Comparison of ENCODE assay signal across 13 cellular contexts in genomic region chr16:83187404-83187803, GRCh38.
DNase-seq lines count a peak whose midpoint lies in the region; ATAC-seq and TF ChIP-seq lines count a peak whose summit lies in the region.
"Had no signal": no experiment of that assay in that cellular context is flagged by ENCODE, and none has a peak within 500 bp of the region (broad histone marks: within the 10 kb centered on the region; RNA-seq: fewer than 3 reads in every experiment).

No MANE protein-coding gene starts in this region.

- ATAC-seq in SK-N-SH treated with all-trans-retinoic acid at 6 μM for 48 hours (peak; percentile 91), GM18517 (IDR thresholded peaks at IDR 0.05; ENCODE audit: unreplicated experiment) (no peak), mucosa of descending colon (no peak)
- ATAC-seq: left cardiac atrium had no signal

- H3K36me3 Mint-ChIP-seq in nephron progenitor cell (ENCODE audit: low read depth) = no peaks in the 10 kb centered on the region
- no peaks in the 10 kb centered on the region for H3K36me3 Mint-ChIP-seq in Calu3 (ENCODE audit: insufficient read depth, unreplicated experiment)

- H3K9me3 Mint-ChIP-seq in nephron progenitor cell (no peaks in the 10 kb centered on the region), Calu3 (ENCODE audit: low read depth, unreplicated experiment) (peaks cover 12% of the 10 kb centered on the region)

- no peak overlapping the region for H3K4me3 Mint-ChIP-seq in nephron progenitor cell
- H3K4me3 Mint-ChIP-seq in Calu3 (ENCODE audit: low read depth, unreplicated experiment) = no peak overlapping the region

- H3K27me3 Mint-ChIP-seq in nephron progenitor cell (ENCODE audit: low read depth, poor library complexity) = peaks cover 7% of the 10 kb centered on the region
- no peaks in the 10 kb centered on the region for H3K27me3 Mint-ChIP-seq in Calu3 (ENCODE audit: unreplicated experiment)

- H3K4me1 Mint-ChIP-seq in nephron progenitor cell = no peaks in the 10 kb centered on the region
- H3K4me1 Mint-ChIP-seq in Calu3 (ENCODE audit: low read depth, unreplicated experiment) = no peaks in the 10 kb centered on the region

- H3K9me3 ChIP-seq in mucosa of descending colon = no peaks in the 10 kb centered on the region
- H3K9me3 ChIP-seq: Caco-2 had no signal

- BruUV-seq in Calu3 (replicated peaks; lab: Mats Ljungman, UMichigan) = no TSS peak

- CTCF ChIA-PET in Calu3 (lab: Charles Lee) = no interaction called here

- intact Hi-C loops in mucosa of descending colon (cut with DNase I, micrococcal nuclease) = no loop called here
- intact Hi-C loops in Calu3 (cut with micrococcal nuclease; ENCODE audit: unreplicated experiment) = no loop called here

- in situ Hi-C loops in ACHN (cut with HindIII; ENCODE audit: low pct_ligation_motif_present, low pct_unique_long_range_greater_than_20kb, low sequenced_read_pairs) = no loop called here

- H3K36me3 ChIP-seq in mucosa of descending colon (ENCODE audit: low read depth) = no peaks in the 10 kb centered on the region

- H3K27ac Mint-ChIP-seq in nephron progenitor cell (no peak overlapping the region), Calu3 (ENCODE audit: unreplicated experiment) (no peak overlapping the region)

- no peaks in the 10 kb centered on the region for H3K4me1 ChIP-seq in mucosa of descending colon (ENCODE audit: low read depth)
- H3K4me1 ChIP-seq: Caco-2 had no signal

- TF ChIP-seq CTCF in foreskin fibroblast (IDR thresholded peaks at IDR 0.05; ENCODE audit: low read depth, low read length) = no peak
- TF ChIP-seq CTCF in mucosa of descending colon (IDR thresholded peaks at IDR 0.05) = no peak
- no peak for TF ChIP-seq CTCF in nephron progenitor cell (IDR thresholded peaks at IDR 0.05)
- no peak for TF ChIP-seq CTCF in Calu3 (IDR thresholded peaks at IDR 0.05; ENCODE audit: unreplicated experiment)

- DNase-seq in ACHN = peak; percentile 62
- peak; percentile 37 for DNase-seq in GM04504 (ENCODE audit: low read depth)
- DNase-seq in foreskin fibroblast = peak; percentile 49 to 65
- no peak for DNase-seq in mucosa of descending colon
- DNase-seq in nephron progenitor cell = no peak
- no peak for DNase-seq in Calu3
- DNase-seq: Caco-2; effector CD4-positive, alpha-beta T cell; left cardiac atrium; NCI-H2171; posterior cingulate gyrus had no signal

- H3K4me3 ChIP-seq in foreskin fibroblast (ENCODE audit: low read depth in 1 of 2, low read length in 2 of 2) (no peak overlapping the region), mucosa of descending colon (no peak overlapping the region)

TF ChIP-seq in SK-N-SH treated with all-trans-retinoic acid at 6 μM for 48 hours, 23 proteins besides CTCF, POLR2A, EP300 and RAD21:
- no peak for TF ChIP-seq ZNF565 (CRISPR knock-in tag; conservative IDR thresholded peaks at IDR 0.05; ENCODE audit: low read depth)
- TF ChIP-seq TOX (CRISPR knock-in tag; IDR thresholded peaks at IDR 0.05; ENCODE audit: borderline replicate concordance) = no peak
- no peak for TF ChIP-seq OSR1 (CRISPR knock-in tag; IDR thresholded peaks at IDR 0.05)
- TF ChIP-seq ZNF70 (CRISPR knock-in tag; IDR thresholded peaks at IDR 0.05) = no peak
- TF ChIP-seq PPARA (CRISPR knock-in tag; IDR thresholded peaks at IDR 0.05; ENCODE audit: borderline replicate concordance) = no peak
- TF ChIP-seq ZFP3 (CRISPR knock-in tag; IDR thresholded peaks at IDR 0.05) = no peak
- TF ChIP-seq ARNTL (CRISPR knock-in tag; IDR thresholded peaks at IDR 0.05; ENCODE audit: borderline replicate concordance, low read depth) = no peak
- TF ChIP-seq BACH2 (CRISPR knock-in tag; IDR thresholded peaks at IDR 0.05; ENCODE audit: borderline replicate concordance) = no peak
- no peak for TF ChIP-seq ISL1 (CRISPR knock-in tag; IDR thresholded peaks at IDR 0.05)
- TF ChIP-seq CREB5 (CRISPR knock-in tag; IDR thresholded peaks at IDR 0.05; ENCODE audit: low read depth) = no peak
- no peak for TF ChIP-seq ZC3H10 (CRISPR knock-in tag; IDR thresholded peaks at IDR 0.05)
- TF ChIP-seq CSRNP3 (CRISPR knock-in tag; IDR thresholded peaks at IDR 0.05) = no peak
- TF ChIP-seq GLIS3 (CRISPR knock-in tag; IDR thresholded peaks at IDR 0.05) = no peak

Comparison
In these comparisons a context has a peak if more than half of its experiments do, and no peak if none do; other contexts are left out.
1. DNase-seq: peak in ACHN (single experiment), GM04504 (single experiment) and foreskin fibroblast (2 of 2); none in mucosa of descending colon (0 of 3), nephron progenitor cell (single experiment) and Calu3 (single experiment).